Comparison of ENCODE assay signal across 9 cellular contexts in genomic region chr10:47031251-47031952, GRCh38.
DNase-seq lines count a peak whose midpoint lies in the region; ATAC-seq and TF ChIP-seq lines count a peak whose summit lies in the region.
"Had no signal": no experiment of that assay in that cellular context is flagged by ENCODE, and none has a peak within 500 bp of the region (broad histone marks: within the 10 kb centered on the region; RNA-seq: fewer than 3 reads in every experiment).

No MANE protein-coding gene starts in this region.

- no peak overlapping the region for H2BK120ac ChIP-seq in mesenchymal stem cell (ENCODE audit: low read depth, low read length)

- H3K36me3 Mint-ChIP-seq in T-helper 2 cell treated with Interferon-gamma antibody and Interleukin-4, amounts not matched to agents 5 μg/mL and 100 μg/mL, for 36 hours (ENCODE audit: low read depth): no peaks in the 10 kb centered on the region

- no peak overlapping the region for H2AK5ac ChIP-seq in mesenchymal stem cell (ENCODE audit: low read length, severe bottlenecking)

- H3K9me3 Mint-ChIP-seq in T-helper 2 cell treated with Interferon-gamma antibody and Interleukin-4, amounts not matched to agents 5 μg/mL and 100 μg/mL, for 36 hours: no peaks in the 10 kb centered on the region

- H3K23ac ChIP-seq in mesenchymal stem cell (ENCODE audit: low read length in 2 of 2): no peak overlapping the region

- H3K9me3 ChIP-seq in mesenchymal stem cell (ENCODE audit: control insufficient read depth, low read length): no peaks in the 10 kb centered on the region
- H3K9me3 ChIP-seq: Peyer's patch had no signal

- H3K4me3 ChIP-seq in H7 (ENCODE audit: insufficient read depth, low read depth, low read length) (no peak overlapping the region), brain microvascular endothelial cell (ENCODE audit: low read depth, low read length) (no peak overlapping the region), mesenchymal stem cell (ENCODE audit: insufficient read depth in 1 of 2, low read depth in 1 of 2, low read length in 2 of 2) (no peak overlapping the region)
- H3K4me3 ChIP-seq: Peyer's patch had no signal

- H3K79me1 ChIP-seq in mesenchymal stem cell (replicated peaks; ENCODE audit: low read length, poor library complexity, severe bottlenecking): no peaks in the 10 kb centered on the region

- no peak for ATAC-seq in HG02642 (IDR thresholded peaks at IDR 0.05; ENCODE audit: poor library complexity, unreplicated experiment)
- ATAC-seq in HG03108 (IDR thresholded peaks at IDR 0.05; ENCODE audit: unreplicated experiment): no peak

- H2BK15ac ChIP-seq in mesenchymal stem cell (ENCODE audit: low read depth, poor library complexity, severe bottlenecking): no peak overlapping the region

- no peak overlapping the region for H3K4me3 Mint-ChIP-seq in T-helper 2 cell treated with Interferon-gamma antibody and Interleukin-4, amounts not matched to agents 5 μg/mL and 100 μg/mL, for 36 hours

- 73% methylated on average over 8 of the region's 8 CpGs for WGBS in mesenchymal stem cell

- H3K27ac Mint-ChIP-seq in T-helper 2 cell treated with Interferon-gamma antibody and Interleukin-4, amounts not matched to agents 5 μg/mL and 100 μg/mL, for 36 hours: no peak overlapping the region

- H4K91ac ChIP-seq in mesenchymal stem cell (ENCODE audit: low read length): no peak overlapping the region

- no peak overlapping the region for H2BK5ac ChIP-seq in mesenchymal stem cell (ENCODE audit: low read depth, low read length, poor library complexity, severe bottlenecking)

- no peak overlapping the region for H3K4ac ChIP-seq in mesenchymal stem cell (ENCODE audit: low read depth in 1 of 2, low read length in 2 of 2)

- no peaks in the 10 kb centered on the region for H3K4me1 ChIP-seq in mesenchymal stem cell (ENCODE audit: control insufficient read depth, insufficient read depth, low read depth, low read length)
- H3K4me1 ChIP-seq: Peyer's patch had no signal

- no peak overlapping the region for H3K27ac ChIP-seq in brain microvascular endothelial cell
- no peak overlapping the region for H3K27ac ChIP-seq in mesenchymal stem cell (ENCODE audit: low read length, poor library complexity, severe bottlenecking)
- H3K27ac ChIP-seq: Peyer's patch had no signal

- peak overlapping the region; percentile 8 for H3K9ac ChIP-seq in mesenchymal stem cell (ENCODE audit: low read length)

- H3K36me3 ChIP-seq in H7 (replicated peaks; ENCODE audit: control insufficient read depth, insufficient read depth, low read length): no peaks in the 10 kb centered on the region
- H3K36me3 ChIP-seq in brain microvascular endothelial cell (replicated peaks): no peaks in the 10 kb centered on the region
- no peaks in the 10 kb centered on the region for H3K36me3 ChIP-seq in mesenchymal stem cell (ENCODE audit: control insufficient read depth in 1 of 2, insufficient read depth in 2 of 2, low read depth in 1 of 2, low read length in 2 of 2)
- H3K36me3 ChIP-seq: Peyer's patch had no signal

- no peak overlapping the region for H3K14ac ChIP-seq in mesenchymal stem cell (ENCODE audit: low read length in 2 of 2)

- H2AFZ ChIP-seq in mesenchymal stem cell (ENCODE audit: low read depth, low read length): no peak overlapping the region

- TF ChIP-seq CTCF in AG09319 (IDR thresholded peaks at IDR 0.05; ENCODE audit: low read depth, low read length): peak; percentile 5; the same call in 1 of the 2 replicates
- TF ChIP-seq CTCF in brain microvascular endothelial cell (IDR thresholded peaks at IDR 0.05; ENCODE audit: low read depth, low read length, missing control alignments): peak; percentile 26

- no peak overlapping the region for H4K8ac ChIP-seq in mesenchymal stem cell (ENCODE audit: low read length)

- in situ Hi-C loops in brain microvascular endothelial cell (cut with HindIII; ENCODE audit: low pct_ligation_motif_present, low sequenced_read_pairs): loop anchor here (25.0 kb wide), 1 partner anchor 281 kb away; the partner anchor contains the start of genes GDF10 and GDF2

- no peak overlapping the region for H3K18ac ChIP-seq in mesenchymal stem cell (ENCODE audit: low read depth in 1 of 2, low read length in 2 of 2)

- H3K4me1 Mint-ChIP-seq in T-helper 2 cell treated with Interferon-gamma antibody and Interleukin-4, amounts not matched to agents 5 μg/mL and 100 μg/mL, for 36 hours (ENCODE audit: low read depth): no peaks in the 10 kb centered on the region

- DNase-seq in AG09319 (ENCODE audit: extremely low read depth, low read depth): no peak
- peak; percentile 84 for DNase-seq in H7
- DNase-seq in brain microvascular endothelial cell: no peak
- DNase-seq in mesenchymal stem cell: no peak
- DNase-seq in T-helper 2 cell treated with Interferon-gamma antibody and Interleukin-4, amounts not matched to agents 5 μg/mL and 100 μg/mL, for 36 hours (ENCODE audit: low spot score): no peak
- DNase-seq in NCI-H524 treated with DMSO at 0.1 percent for 48 hours (lab: John Stamatoyannopoulos, UW): no peak

- no peak overlapping the region for H2BK12ac ChIP-seq in mesenchymal stem cell (ENCODE audit: low read length in 2 of 2)

- H3K27me3 ChIP-seq in H7 (ENCODE audit: control insufficient read depth, insufficient read depth, low read length) (no peaks in the 10 kb centered on the region), brain microvascular endothelial cell (replicated peaks) (no peaks in the 10 kb centered on the region), mesenchymal stem cell (ENCODE audit: control insufficient read depth in 1 of 2, insufficient read depth in 1 of 2, low read length in 2 of 2) (peaks cover 0 to 21% of the 10 kb centered on the region in 2 experiments)
- H3K27me3 ChIP-seq: Peyer's patch had no signal

- peaks cover 2% of the 10 kb centered on the region for H3K27me3 Mint-ChIP-seq in T-helper 2 cell treated with Interferon-gamma antibody and Interleukin-4, amounts not matched to agents 5 μg/mL and 100 μg/mL, for 36 hours (ENCODE audit: low read depth)

- H3K4me2 ChIP-seq in mesenchymal stem cell (ENCODE audit: low read length, poor library complexity, severe bottlenecking): no peak overlapping the region
